15 cellular contexts compared by ENCODE assay signal in genomic region chr11:111069076-111069475, GRCh38.
DNase-seq lines count a peak whose midpoint lies in the region; ATAC-seq and TF ChIP-seq lines count a peak whose summit lies in the region.
"Had no signal": no experiment of that assay in that cellular context is flagged by ENCODE, and none has a peak within 500 bp of the region (broad histone marks: within the 10 kb centered on the region; RNA-seq: fewer than 3 reads in every experiment).

No MANE protein-coding gene starts in this region.

- BruUV-seq in MCF 10A (replicated peaks; lab: Mats Ljungman, UMichigan) = no TSS peak

- no peak overlapping the region for H3K4me3 ChIP-seq in breast epithelium
- H3K4me3 ChIP-seq in fibroblast of mammary gland (ENCODE audit: control insufficient read depth, low read depth, low read length) = no peak overlapping the region
- no peak overlapping the region for H3K4me3 ChIP-seq in upper lobe of left lung
- H3K4me3 ChIP-seq in MM.1S (ENCODE audit: low read length) = no peak overlapping the region
- H3K4me3 ChIP-seq: BLaER1, left ventricle myocardium inferior, SJCRH30 had no signal

- H3K36me3 Mint-ChIP-seq in MCF 10A (ENCODE audit: insufficient read depth, unreplicated experiment) = no peaks in the 10 kb centered on the region

- no peak for ATAC-seq in upper lobe of left lung (ENCODE audit: low FRiP score in 2 of 2)

- no peaks in the 10 kb centered on the region for H4K20me1 ChIP-seq in MM.1S (ENCODE audit: insufficient read depth, low read length)
- H4K20me1 ChIP-seq: BLaER1 had no signal

- peaks cover 5 to 20% of the 10 kb centered on the region in 2 donors for H3K9me3 ChIP-seq in breast epithelium
- peaks cover 0 to 13% (median 3%) of the 10 kb centered on the region in 4 donors for H3K9me3 ChIP-seq in upper lobe of left lung
- H3K9me3 ChIP-seq in MM.1S (replicated peaks; ENCODE audit: insufficient read depth, low read length) = no peaks in the 10 kb centered on the region
- H3K9me3 ChIP-seq: SJCRH30 had no signal

- no peaks in the 10 kb centered on the region for H3K9me2 ChIP-seq in MM.1S (replicated peaks; ENCODE audit: insufficient read depth, low read length)

- CTCF ChIA-PET in MCF 10A (lab: Yijun Ruan, JAX) = no interaction called here

- H3K9ac ChIP-seq in MM.1S (ENCODE audit: low read length) = no peak overlapping the region
- H3K9ac ChIP-seq: BLaER1 had no signal

- H3K27me3 ChIP-seq in breast epithelium (no peaks in the 10 kb centered on the region), upper lobe of left lung (no peaks in the 10 kb centered on the region), MM.1S (replicated peaks; ENCODE audit: insufficient read depth, low read length) (no peaks in the 10 kb centered on the region)
- H3K27me3 ChIP-seq: BLaER1, SJCRH30 had no signal

- DNase-seq in MCF 10A (ENCODE audit: unreplicated experiment) (peak; percentile 3), breast epithelium (ENCODE audit: low spot score in 2 of 2) (no peak), RKO (ENCODE audit: low spot score) (peak; percentile 28), fibroblast of mammary gland (ENCODE audit: low read depth) (peak; percentile 69), smooth muscle cell of the brain vasculature (ENCODE audit: low read depth, low spot score) (peak; percentile 87), NCI-H1092 treated with DMSO at 0.1 percent for 48 hours (lab: John Stamatoyannopoulos, UW) (no peak), upper lobe of left lung (no peak), MM.1S (no peak)
- DNase-seq: activated T-cell treated with anti-CD3 and anti-CD28 coated beads, Interleukin-2, amount 50 U/mL, for 1 hour; foreskin melanocyte; left ventricle myocardium inferior; NCI-H1105 treated with DMSO at 0.1 percent for 48 hours had no signal

- H3K27me3 Mint-ChIP-seq in MCF 10A (ENCODE audit: insufficient read depth, unreplicated experiment) = no peaks in the 10 kb centered on the region

- H3K4me1 Mint-ChIP-seq in MCF 10A (ENCODE audit: insufficient read depth, unreplicated experiment) = no peaks in the 10 kb centered on the region

- H3K36me3 ChIP-seq in breast epithelium = no peaks in the 10 kb centered on the region
- H3K36me3 ChIP-seq in upper lobe of left lung = no peaks in the 10 kb centered on the region
- no peaks in the 10 kb centered on the region for H3K36me3 ChIP-seq in MM.1S (replicated peaks; ENCODE audit: insufficient read depth, low read length)
- H3K36me3 ChIP-seq: BLaER1, left ventricle myocardium inferior, SJCRH30 had no signal

- peaks cover 14% of the 10 kb centered on the region for H3K9me3 Mint-ChIP-seq in MCF 10A (ENCODE audit: unreplicated experiment)

- 24 to 57% methylated on average over 1 of the region's 1 CpG for WGBS in upper lobe of left lung, 2 donors

- H3K4me2 ChIP-seq in MM.1S (ENCODE audit: low read depth, low read length) = no peak overlapping the region
- H3K4me2 ChIP-seq: BLaER1 had no signal

- TF ChIP-seq CTCF in MCF 10A (IDR thresholded peaks at IDR 0.05; ENCODE audit: unreplicated experiment) (no peak), breast epithelium (IDR thresholded peaks at IDR 0.05) (no peak), fibroblast of mammary gland (conservative IDR thresholded peaks at IDR 0.05; ENCODE audit: control insufficient read depth, insufficient read depth, low read depth, low read length) (peak; percentile 45), upper lobe of left lung (IDR thresholded peaks at IDR 0.05) (no peak), MM.1S (IDR thresholded peaks at IDR 0.05; ENCODE audit: low read length) (no peak)

- intact Hi-C loops in MCF 10A (cut with micrococcal nuclease) (no loop called here), breast epithelium (cut with DNase I; ENCODE audit: low total_unique reads) (no loop called here)

- TF ChIP-seq POLR2A in breast epithelium (IDR thresholded peaks at IDR 0.05) = no peak
- no peak for TF ChIP-seq POLR2A in upper lobe of left lung (IDR thresholded peaks at IDR 0.05)

- H3K27ac ChIP-seq in breast epithelium (no peak overlapping the region), upper lobe of left lung (no peak overlapping the region), MM.1S (ENCODE audit: low read length) (no peak overlapping the region)
- H3K27ac ChIP-seq: BLaER1, left ventricle myocardium inferior, SJCRH30 had no signal

- H2AFZ ChIP-seq in MM.1S (ENCODE audit: low read length) = no peak overlapping the region

- H3K4me1 ChIP-seq in breast epithelium = no peaks in the 10 kb centered on the region
- no peaks in the 10 kb centered on the region for H3K4me1 ChIP-seq in upper lobe of left lung
- no peaks in the 10 kb centered on the region for H3K4me1 ChIP-seq in MM.1S (ENCODE audit: low read length)
- H3K4me1 ChIP-seq: left ventricle myocardium inferior, SJCRH30 had no signal

- H3F3A ChIP-seq in MM.1S (ENCODE audit: insufficient read depth, low read length) = no peaks in the 10 kb centered on the region

- no peak overlapping the region for H3K4me3 Mint-ChIP-seq in MCF 10A (ENCODE audit: unreplicated experiment)
- H3K4me3 Mint-ChIP-seq: brain had no signal

- no peaks in the 10 kb centered on the region for H3K79me2 ChIP-seq in MM.1S (ENCODE audit: low read length)

- POLR2A ChIA-PET in MCF 10A (lab: Yijun Ruan, JAX) = no interaction called here

- no peak for TF ChIP-seq EP300 in upper lobe of left lung (IDR thresholded peaks at IDR 0.05)

- H3K27ac Mint-ChIP-seq in MCF 10A (ENCODE audit: low read depth, unreplicated experiment) = no peak overlapping the region
- H3K27ac Mint-ChIP-seq: brain had no signal

Comparison
In these comparisons a context has a peak if more than half of its experiments do, and no peak if none do; other contexts are left out.
1. DNase-seq: peak in MCF 10A (single experiment), RKO (single experiment), fibroblast of mammary gland (single experiment) and smooth muscle cell of the brain vasculature (single experiment); none in breast epithelium (0 of 2), NCI-H1092 treated with DMSO at 0.1 percent for 48 hours (single experiment), upper lobe of left lung (0 of 2) and MM.1S (single experiment).